Comparison of ENCODE assay signal across 12 cellular contexts in the genomic region with DNA sequence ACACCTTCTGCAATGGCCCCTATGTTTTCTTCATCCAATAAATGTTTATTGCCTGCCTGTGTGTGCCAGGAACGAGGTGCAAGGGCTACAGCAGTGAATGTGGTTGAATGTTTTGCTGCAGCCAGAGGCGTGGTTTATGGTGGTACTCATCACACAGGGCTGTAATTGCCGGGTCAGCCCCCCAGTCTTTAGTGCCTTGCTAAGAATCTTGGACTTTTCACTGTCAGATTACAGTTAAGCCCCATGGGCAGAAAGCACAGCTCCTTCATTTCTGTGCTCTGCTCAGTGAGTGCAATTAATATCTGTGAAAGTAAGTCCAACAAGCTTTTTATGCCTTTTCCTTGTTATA.
"Had no signal": no experiment of that assay in that cellular context is flagged by ENCODE, and none has a peak within 500 bp of the region (broad histone marks: within the 10 kb centered on the region; RNA-seq: fewer than 3 reads in every experiment).

No MANE protein-coding gene starts in this region.

- FAIRE-seq: bronchial epithelial cell, islet of Langerhans, pancreas had no signal

- H3K9me3 ChIP-seq: esophagus squamous epithelium, pancreas, tibial artery had no signal

- H3K27ac ChIP-seq: esophagus squamous epithelium, foreskin keratinocyte, heart left ventricle, pancreas, tibial artery had no signal

- H3K4me3 ChIP-seq: esophagus squamous epithelium, heart left ventricle, pancreas, tibial artery had no signal

- DNase-seq: activated effector memory CD4-positive, alpha-beta T cell treated with Interleukin-2 at 50 U/mL for 16 hours; activated T-cell treated with anti-CD3 and anti-CD28 coated beads, Interleukin-2, amount 50 U/mL, for 24 hours; esophagus squamous epithelium; foreskin keratinocyte; heart left ventricle; mammary epithelial cell; pancreas; tibial artery had no signal

- ATAC-seq: activated CD4-positive, CD25-positive, alpha-beta regulatory T cell treated with anti-CD3 and anti-CD28 coated beads, Interleukin-2, amount 50 U/mL, for 24 hours; foreskin keratinocyte; SK-N-SH treated with all-trans-retinoic acid at 6 μM for 48 hours had no signal

- H3K27me3 ChIP-seq: foreskin keratinocyte, heart left ventricle, pancreas, tibial artery had no signal

- H3K4me1 ChIP-seq: foreskin keratinocyte had no signal
